In genomic region chr10:131310904-131311660, GRCh38 we compare ENCODE assay signal across 13 cellular contexts. TPM values are rescaled to one million over a fixed set of nuclear protein-coding genes. Genes with fewer than 3 reads are reported as not detected.
A peak's percentile ranks its signal among the peaks of the same experiment; 100 is the strongest.
DNase-seq lines count a peak whose midpoint lies in the region; TF ChIP-seq lines count a peak whose summit lies in the region.
"Had no signal": no experiment of that assay in that cellular context is flagged by ENCODE, and none has a peak within 500 bp of the region (broad histone marks: within the 10 kb centered on the region; RNA-seq: fewer than 3 reads in every experiment).

No MANE protein-coding gene starts in this region.

- TF ChIP-seq CTCF in glutamatergic neuron (IDR thresholded peaks at IDR 0.05; ENCODE audit: partially characterized antibody, unreplicated experiment) (no peak), progenitor cell of endocrine pancreas (IDR thresholded peaks at IDR 0.05; ENCODE audit: unreplicated experiment) (no peak), GM10248 (IDR thresholded peaks at IDR 0.05; ENCODE audit: control extremely low read depth, extremely low read depth, low read depth, missing control alignments) (no peak)

- DNase-seq in NCI-H2107 (lab: John Stamatoyannopoulos, UW), result peak; percentile 1
- DNase-seq in NCI-H2107 treated with DMSO at 0.1 percent for 48 hours (lab: John Stamatoyannopoulos, UW; ENCODE audit: unreplicated experiment), result no peak
- DNase-seq in NCI-H69 (lab: John Stamatoyannopoulos, UW), result peak; percentile 31
- DNase-seq in glutamatergic neuron, result no peak
- DNase-seq in progenitor cell of endocrine pancreas (ENCODE audit: low spot score, unreplicated experiment), result peak; percentile 28
- DNase-seq in GOT3 (lab: John Stamatoyannopoulos, UW), result no peak
- DNase-seq in COLO829 (ENCODE audit: low spot score), result no peak
- no peak for DNase-seq in GM10248 (ENCODE audit: extremely low spot score)
- DNase-seq: NCI-H2081 treated with DMSO at 0.1 percent for 48 hours had no signal

- H3K27me3 Mint-ChIP-seq in glutamatergic neuron (ENCODE audit: unreplicated experiment), result peaks cover 4% of the 10 kb centered on the region
- peaks cover 59% of the 10 kb centered on the region for H3K27me3 Mint-ChIP-seq in progenitor cell of endocrine pancreas

- H3K27ac Mint-ChIP-seq in glutamatergic neuron (ENCODE audit: unreplicated experiment) (no peak overlapping the region), progenitor cell of endocrine pancreas (no peak overlapping the region)
- H3K27ac Mint-ChIP-seq: activated T-helper 1 cell treated with anti-CD3 and anti-CD28 coated beads, Interleukin-12 subunit alpha, Interleukin-12 subunit beta, Interleukin-2, Interleukin-4 antibody, amounts not matched to agents 30 ng/mL and 10 ng/mL and 1 ng/mL, durations not matched to agents 14 hours and 24 hours and 36 hours had no signal

- peaks cover 6% of the 10 kb centered on the region for H3K9me3 Mint-ChIP-seq in glutamatergic neuron (ENCODE audit: unreplicated experiment)
- H3K9me3 Mint-ChIP-seq in progenitor cell of endocrine pancreas (ENCODE audit: low read depth), result no peaks in the 10 kb centered on the region
- H3K9me3 Mint-ChIP-seq: activated T-helper 1 cell treated with anti-CD3 and anti-CD28 coated beads, Interleukin-12 subunit alpha, Interleukin-12 subunit beta, Interleukin-2, Interleukin-4 antibody, amounts not matched to agents 30 ng/mL and 10 ng/mL and 1 ng/mL, durations not matched to agents 14 hours and 24 hours and 36 hours had no signal

- CTCF ChIA-PET in GM10248 (lab: Yijun Ruan, JAX), result no interaction called here

- H3K4me3 Mint-ChIP-seq in glutamatergic neuron (ENCODE audit: unreplicated experiment) (peak overlapping the region; percentile 77), progenitor cell of endocrine pancreas (ENCODE audit: low read depth) (peak overlapping the region; percentile 60)
- H3K4me3 Mint-ChIP-seq: activated T-helper 1 cell treated with anti-CD3 and anti-CD28 coated beads, Interleukin-12 subunit alpha, Interleukin-12 subunit beta, Interleukin-2, Interleukin-4 antibody, amounts not matched to agents 30 ng/mL and 10 ng/mL and 1 ng/mL, durations not matched to agents 14 hours and 24 hours and 36 hours had no signal

- H3K36me3 Mint-ChIP-seq in glutamatergic neuron (ENCODE audit: unreplicated experiment) (peaks cover 5% of the 10 kb centered on the region), progenitor cell of endocrine pancreas (ENCODE audit: insufficient read depth) (no peaks in the 10 kb centered on the region)

- POLR2A ChIA-PET in GM10248 (lab: Yijun Ruan, JAX), result no interaction called here

- H3K4me1 Mint-ChIP-seq in glutamatergic neuron (ENCODE audit: low read depth, unreplicated experiment) (no peaks in the 10 kb centered on the region), progenitor cell of endocrine pancreas (ENCODE audit: low read depth) (peaks cover 4% of the 10 kb centered on the region)

RNA-seq across cellular contexts. Expression of gene TCERG1L, which starts 0.4 kb away (rescaled TPM):
- total RNA-seq in glutamatergic neuron (ENCODE audit: unreplicated experiment), result 2.2 TPM
- total RNA-seq in progenitor cell of endocrine pancreas, result 0.51 and 0.53 TPM in 2 replicates
- total RNA-seq: Daoy, fibroblast of villous mesenchyme, skeletal muscle tissue had no signal

Comparison
In these comparisons a context has a peak if more than half of its experiments do, and no peak if none do; other contexts are left out.
1. DNase-seq: peak in NCI-H2107 (single experiment), NCI-H69 (single experiment) and progenitor cell of endocrine pancreas (single experiment); none in NCI-H2107 treated with DMSO at 0.1 percent for 48 hours (single experiment), glutamatergic neuron (single experiment), GOT3 (single experiment), COLO829 (single experiment) and GM10248 (single experiment).